Comparison of ENCODE assay signal across 11 cellular contexts in genomic region chr2:181164699-181165098, GRCh38.
DNase-seq lines count a peak whose midpoint lies in the region; ATAC-seq and TF ChIP-seq lines count a peak whose summit lies in the region.
"Had no signal": no experiment of that assay in that cellular context is flagged by ENCODE, and none has a peak within 500 bp of the region (broad histone marks: within the 10 kb centered on the region; RNA-seq: fewer than 3 reads in every experiment).

No MANE protein-coding gene starts in this region.

- POLR2A ChIA-PET in CD4-positive, alpha-beta memory T cell (lab: Charles Lee; ENCODE audit: partially characterized antibody) = interaction anchor here (0.7 to 3.7 kb wide), 19 partner anchors 9 to 293 kb away, joined by 3 to 28 read pairs (median 5); partner anchors contain the start of gene ITGA4

- no peak for TF ChIP-seq POLR2A in esophagus muscularis mucosa (IDR thresholded peaks at IDR 0.05; ENCODE audit: low read depth)
- TF ChIP-seq POLR2A in sigmoid colon (IDR thresholded peaks at IDR 0.05) = no peak

- CTCF ChIA-PET in CD4-positive, alpha-beta memory T cell (lab: Charles Lee; ENCODE audit: partially characterized antibody) = interaction anchor here (1.4 to 1.9 kb wide), 3 partner anchors 10 to 60 kb away, joined by 4 to 7 read pairs (median 5); no protein-coding TSS in a partner anchor

- H3K36me3 ChIP-seq in CD4-positive, alpha-beta memory T cell (ENCODE audit: insufficient read depth, low read length) = no peaks in the 10 kb centered on the region
- H3K36me3 ChIP-seq in esophagus muscularis mucosa = no peaks in the 10 kb centered on the region
- no peaks in the 10 kb centered on the region for H3K36me3 ChIP-seq in sigmoid colon
- H3K36me3 ChIP-seq: adrenal gland had no signal

- TF ChIP-seq CTCF in esophagus muscularis mucosa (IDR thresholded peaks at IDR 0.05) (no peak), sigmoid colon (IDR thresholded peaks at IDR 0.05) (no peak)

- no peak for TF ChIP-seq EP300 in esophagus muscularis mucosa (IDR thresholded peaks at IDR 0.05)
- TF ChIP-seq EP300 in sigmoid colon (IDR thresholded peaks at IDR 0.05) = no peak

- peaks cover 28 to 60% (median 47%) of the 10 kb centered on the region in 4 donors for H3K4me1 Mint-ChIP-seq in CD4-positive, alpha-beta memory T cell
- peaks cover 11% of the 10 kb centered on the region for H3K4me1 Mint-ChIP-seq in T-helper 17 cell

- peak overlapping the region; percentile 88 to 98 (median 95) for H3K27ac Mint-ChIP-seq in CD4-positive, alpha-beta memory T cell
- H3K27ac Mint-ChIP-seq in T-helper 17 cell = peak overlapping the region; percentile 87

- peaks cover 6 to 29% (median 24%) of the 10 kb centered on the region in 8 donors for H3K9me3 Mint-ChIP-seq in CD4-positive, alpha-beta memory T cell

- H3K27ac ChIP-seq in CD4-positive, alpha-beta memory T cell (ENCODE audit: low read depth, low read length) = peak overlapping the region; percentile 53
- H3K27ac ChIP-seq in esophagus muscularis mucosa (replicated peaks in 1 of 4) (no peak overlapping the region), sigmoid colon (no peak overlapping the region)
- H3K27ac ChIP-seq: adrenal gland had no signal

- ATAC-seq in GM18873 (IDR thresholded peaks at IDR 0.05; ENCODE audit: low FRiP score, unreplicated experiment) = peak; percentile 54
- ATAC-seq in HG02981 (IDR thresholded peaks at IDR 0.05; ENCODE audit: unreplicated experiment) = peak; percentile 39
- ATAC-seq in T-helper 17 cell = no peak

- intact Hi-C loops in CD4-positive, alpha-beta memory T cell (cut with micrococcal nuclease) = loop anchor here (1.0 to 2.0 kb wide), 4 partner anchors 14 to 40 kb away; no protein-coding TSS in a partner anchor
- intact Hi-C loops in esophagus muscularis mucosa (cut with DNase I) = no loop called here
- intact Hi-C loops in sigmoid colon (cut with DNase I) = no loop called here

- peaks cover 23 to 38% of the 10 kb centered on the region in 2 donors for H3K36me3 Mint-ChIP-seq in CD4-positive, alpha-beta memory T cell
- peaks cover 4% of the 10 kb centered on the region for H3K36me3 Mint-ChIP-seq in T-helper 17 cell (ENCODE audit: low read depth)

- peak overlapping the region in 1 of 2 donors; percentile 42 for H3K4me3 ChIP-seq in CD4-positive, alpha-beta memory T cell (ENCODE audit: low read length in 2 of 2)
- H3K4me3 ChIP-seq in esophagus muscularis mucosa (no peak overlapping the region), sigmoid colon (no peak overlapping the region)
- H3K4me3 ChIP-seq: adrenal gland had no signal

- no peaks in the 10 kb centered on the region for H3K27me3 Mint-ChIP-seq in CD4-positive, alpha-beta memory T cell
- H3K27me3 Mint-ChIP-seq in T-helper 17 cell = no peaks in the 10 kb centered on the region

- peak overlapping the region; percentile 45 to 83 (median 78) for H3K4me3 Mint-ChIP-seq in CD4-positive, alpha-beta memory T cell
- peak overlapping the region; percentile 66 for H3K4me3 Mint-ChIP-seq in T-helper 17 cell

- no peaks in the 10 kb centered on the region for H3K9me3 ChIP-seq in CD4-positive, alpha-beta memory T cell (ENCODE audit: control insufficient read depth in 1 of 2, low read length in 2 of 2)
- H3K9me3 ChIP-seq in T-helper 17 cell (ENCODE audit: control insufficient read depth, low read length, poor library complexity, severe bottlenecking) (peaks cover 4% of the 10 kb centered on the region), esophagus muscularis mucosa (no peaks in the 10 kb centered on the region), sigmoid colon (no peaks in the 10 kb centered on the region)
- H3K9me3 ChIP-seq: adrenal gland had no signal

- no peaks in the 10 kb centered on the region for H3K27me3 ChIP-seq in CD4-positive, alpha-beta memory T cell (ENCODE audit: insufficient read depth, low read length)
- no peaks in the 10 kb centered on the region for H3K27me3 ChIP-seq in esophagus muscularis mucosa
- H3K27me3 ChIP-seq in sigmoid colon = no peaks in the 10 kb centered on the region
- H3K27me3 ChIP-seq: adrenal gland had no signal

- DNase-seq in CD4-positive, alpha-beta memory T cell = no peak
- DNase-seq in T-helper 17 cell (no peak), esophagus muscularis mucosa (ENCODE audit: extremely low spot score) (no peak), pons (ENCODE audit: low spot score) (no peak), NCI-H1092 treated with DMSO at 0.1 percent for 48 hours (lab: John Stamatoyannopoulos, UW) (no peak), sigmoid colon (no peak)
- DNase-seq: adrenal gland, mammary epithelial cell, NCI-H1417 had no signal

- peaks cover 44% of the 10 kb centered on the region for H3K4me1 ChIP-seq in CD4-positive, alpha-beta memory T cell (ENCODE audit: insufficient read depth, low read length)
- no peaks in the 10 kb centered on the region for H3K4me1 ChIP-seq in esophagus muscularis mucosa
- H3K4me1 ChIP-seq in sigmoid colon = no peaks in the 10 kb centered on the region
- H3K4me1 ChIP-seq: adrenal gland had no signal
